In genomic region chr10:118520116-118520742, GRCh38 we compare ENCODE assay signal across 25 cellular contexts.
"Had no signal": no experiment of that assay in that cellular context is flagged by ENCODE, and none has a peak within 500 bp of the region (broad histone marks: within the 10 kb centered on the region; RNA-seq: fewer than 3 reads in every experiment).

No MANE protein-coding gene starts in this region.

- H3K4me1 ChIP-seq: ascending aorta, body of pancreas had no signal

- H3K9ac ChIP-seq: KMS-11 had no signal

- DNase-seq: activated B cell treated with CpG ODN at 0.5 μM for 24 hours; activated CD4-positive, alpha-beta T cell treated with anti-CD3 and anti-CD28 coated beads for 1 hour; activated CD4-positive, alpha-beta T cell treated with anti-CD3 and anti-CD28 coated beads, Interleukin-2, amount 50 U/mL, for 48 hours; activated CD8-positive, alpha-beta memory T cell treated with anti-CD3 and anti-CD28 coated beads, Interleukin-2, amount 50 U/mL, for 48 hours; activated naive CD4-positive, alpha-beta T cell treated with anti-CD3 and anti-CD28 coated beads, Interleukin-2, amount 50 U/mL, for 16 hours; activated T-cell treated with anti-CD3 and anti-CD28 coated beads, Interleukin-2, amount 50 U/mL, for 1 hour; amniotic stem cell; body of pancreas; central memory CD4-positive, alpha-beta T cell; MG63; MV-4-11; NCI-H1092 treated with DMSO at 0.1 percent for 48 hours; NCI-H1417 treated with DMSO at 0.1 percent for 48 hours; NCI-H187; NCI-H446; NCI-H524; NCI-H748 treated with DMSO at 0.1 percent for 48 hours; RPMI8226 had no signal

- H3K27ac Mint-ChIP-seq: activated B cell treated with CpG ODN at 0.5 μM for 24 hours; activated CD4-positive, alpha-beta T cell treated with anti-CD3 and anti-CD28 coated beads, Interleukin-2, amount 10 ng/mL, durations not matched to agents 24 days and 14 days; T-helper 1 cell treated with Interleukin-12 subunit alpha and Interleukin-12 subunit beta and Interleukin-4 antibody, amounts not matched to agents 30 μg/mL and 1 μg/mL, for 36 hours had no signal

- H3K27me3 ChIP-seq: ascending aorta, body of pancreas, MG63 had no signal

- H3K36me3 ChIP-seq: ascending aorta, MG63, SJSA1 had no signal

- H3K4me1 Mint-ChIP-seq: activated B cell treated with CpG ODN at 0.5 μM for 24 hours had no signal

- H3K4me3 Mint-ChIP-seq: activated B cell treated with CpG ODN at 0.5 μM for 24 hours; T-helper 1 cell treated with Interleukin-12 subunit alpha and Interleukin-12 subunit beta and Interleukin-4 antibody, amounts not matched to agents 30 μg/mL and 1 μg/mL, for 36 hours had no signal

- H3K4me2 ChIP-seq: KMS-11 had no signal

- H3K27ac ChIP-seq: ascending aorta, body of pancreas, KMS-11, SJSA1 had no signal

- H3K9me3 ChIP-seq: ascending aorta, body of pancreas, SJSA1 had no signal

- ATAC-seq: body of pancreas, Panc1, Right ventricle myocardium inferior had no signal

- H3K4me3 ChIP-seq: ascending aorta, body of pancreas, MG63, SJSA1 had no signal
